ENCODE assay signal across 35 cellular contexts in the genomic region with DNA sequence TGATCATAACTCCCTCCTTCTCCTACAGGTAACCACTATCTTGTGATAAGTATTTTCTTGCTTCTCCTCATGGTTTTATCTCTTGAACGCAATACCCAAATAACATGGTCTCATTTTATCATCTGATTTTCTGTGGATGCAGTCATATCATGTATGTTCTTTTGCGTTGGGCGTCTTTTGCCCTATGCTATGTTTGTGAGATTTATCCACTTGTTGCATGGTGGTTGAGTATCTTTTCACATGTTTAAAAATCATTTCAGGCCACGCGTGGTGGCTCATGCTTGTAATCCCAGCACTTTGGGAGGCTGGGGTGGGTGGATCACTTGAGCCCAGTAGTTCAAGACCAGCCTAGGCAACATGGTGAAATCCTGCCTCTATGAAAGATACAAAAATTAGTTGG. TPM values are rescaled to one million over a fixed set of nuclear protein-coding genes. Genes with fewer than 3 reads are reported as not detected.
DNase-seq lines count a peak whose midpoint lies in the region; ATAC-seq and TF ChIP-seq lines count a peak whose summit lies in the region.
"Had no signal": no experiment of that assay in that cellular context is flagged by ENCODE, and none has a peak within 500 bp of the region (broad histone marks: within the 10 kb centered on the region; RNA-seq: fewer than 3 reads in every experiment).

No MANE protein-coding gene starts in this region.

- DNase-seq in RWPE1 (ENCODE audit: low spot score) (no peak), RWPE2 (ENCODE audit: low spot score) (no peak), epithelial cell of prostate (ENCODE audit: low read depth, low spot score) (no peak), G401 (ENCODE audit: low spot score) (no peak), GM13977 (ENCODE audit: low spot score) (no peak)
- DNase-seq in activated CD4-positive, alpha-beta T cell treated with anti-CD3 and anti-CD28 coated beads for 48 hours, result no peak
- no peak for DNase-seq in NK-92 treated with Interleukin-12 subunit alpha and Interleukin-12 subunit beta, amount 100 ng/mL, for 24 hours (lab: John Stamatoyannopoulos, UW)
- DNase-seq: 8988T; ACHN; AML-193; BE2C; C1 segment of cervical spinal cord; Calu3; CD4-positive, alpha-beta memory T cell; CD4-positive, alpha-beta T cell; CD4-positive, CD25-positive, alpha-beta regulatory T cell; CD8-positive, alpha-beta memory T cell; CD8-positive, alpha-beta T cell; COR-L47; DMS 273 treated with DMSO at 0.1 percent for 48 hours; DMS153; DMS53; DMS79; DMS79 treated with DMSO at 0.1 percent for 48 hours; DND-41 had no signal

- in situ Hi-C loops in G401 (cut with HindIII; ENCODE audit: low sequenced_read_pairs) (no loop called here), GM13977 (cut with MboI; ENCODE audit: low pct_unique_long_range_greater_than_20kb, low sequenced_read_pairs, unreplicated experiment) (no loop called here)

- no peaks in the 10 kb centered on the region for H3K4me1 ChIP-seq in HEK293 (ENCODE audit: control insufficient read depth, insufficient read depth, low read length)
- peaks cover 11% of the 10 kb centered on the region for H3K4me1 ChIP-seq in RWPE2 (ENCODE audit: insufficient read depth, poor library complexity, severe bottlenecking)
- H3K4me1 ChIP-seq: BE2C; BLaER1; BLaER1 treated with 17β-estradiol and CSF1 and Interleukin-3, amounts not matched to agents 10 nM and 100 nM; Caco-2 had no signal

- H3K9me3 ChIP-seq in HEK293 (ENCODE audit: control insufficient read depth, insufficient read depth, low read depth, low read length), result no peaks in the 10 kb centered on the region
- H3K9me3 ChIP-seq in RWPE2 (ENCODE audit: severe bottlenecking), result no peaks in the 10 kb centered on the region
- H3K9me3 ChIP-seq: A549, BE2C, BLaER1, Caco-2 had no signal

- CTCF ChIA-PET in HEK293 (lab: Yijun Ruan, JAX), result interaction anchor here (0.9 to 3.7 kb wide), 3 partner anchors 10 to 138 kb away, joined by 4 to 30 read pairs (median 4); no protein-coding TSS in a partner anchor
- CTCF ChIA-PET in RWPE1 (lab: Yijun Ruan, JAX), result interaction anchor here (0.7 kb wide), 2 partner anchors 72 to 983 kb away, joined by 3 to 4 read pairs; no protein-coding TSS in a partner anchor

- H3K36me3 ChIP-seq in HEK293 (ENCODE audit: control insufficient read depth in 2 of 2, insufficient read depth in 1 of 2, low read length in 2 of 2) (no peaks in the 10 kb centered on the region), RWPE2 (ENCODE audit: low read depth) (no peaks in the 10 kb centered on the region; the same call in none of the 2 replicates)
- H3K36me3 ChIP-seq: BE2C; BLaER1; BLaER1 treated with 17β-estradiol and CSF1 and Interleukin-3, amounts not matched to agents 10 nM and 100 nM had no signal

- H3K27me3 ChIP-seq in RWPE2 (ENCODE audit: insufficient read depth, poor library complexity, severe bottlenecking), result no peaks in the 10 kb centered on the region
- H3K27me3 ChIP-seq: BE2C; BLaER1; BLaER1 treated with 17β-estradiol and CSF1 and Interleukin-3, amounts not matched to agents 10 nM and 100 nM had no signal

- POLR2A ChIA-PET in HEK293 (lab: Yijun Ruan, JAX), result no interaction called here
- POLR2A ChIA-PET in RWPE1 (lab: Yijun Ruan, JAX; ENCODE audit: low non-redundant PET), result no interaction called here

- H3K4me3 ChIP-seq in HEK293 (ENCODE audit: low read depth, low read length) (no peak overlapping the region), RWPE2 (ENCODE audit: severe bottlenecking) (no peak overlapping the region)
- H3K4me3 ChIP-seq: A549; BLaER1; BLaER1 treated with 17β-estradiol and CSF1 and Interleukin-3, amounts not matched to agents 10 nM and 100 nM had no signal

- no peak for TF ChIP-seq CTCF in HEK293 (tag by site-specific recombination; IDR thresholded peaks at IDR 0.05)
- TF ChIP-seq CTCF in RWPE1 (conservative IDR thresholded peaks at IDR 0.05; ENCODE audit: low read depth), result no peak
- no peak for TF ChIP-seq CTCF in RWPE2 (IDR thresholded peaks at IDR 0.05; ENCODE audit: poor library complexity, severe bottlenecking)
- TF ChIP-seq CTCF in GM13977 (IDR thresholded peaks at IDR 0.05; ENCODE audit: extremely low read depth, insufficient read depth, missing control alignments), result no peak

- no peak for ATAC-seq in RWPE2 (ENCODE audit: low read depth)
- ATAC-seq: CD8-positive, alpha-beta T cell had no signal

- H3K27ac ChIP-seq in HEK293 (ENCODE audit: extremely low read depth, low read depth, low read length) (no peak overlapping the region), RWPE1 (peak overlapping the region; percentile 85), RWPE2 (ENCODE audit: poor library complexity, severe bottlenecking) (peak overlapping the region; percentile 47), epithelial cell of prostate (peak overlapping the region; percentile 59)
- H3K27ac ChIP-seq: 22Rv1; BLaER1; BLaER1 treated with 17β-estradiol and CSF1 and Interleukin-3, amounts not matched to agents 10 nM and 100 nM; C4-2B had no signal

TF ChIP-seq in HEK293, 187 proteins besides CTCF, POLR2A, EP300 and RAD21:
- TF ChIP-seq ZIC2 (tag by site-specific recombination; IDR thresholded peaks at IDR 0.05) (no peak), ZBTB20 (tag by site-specific recombination; IDR thresholded peaks at IDR 0.05) (no peak), ZNF19 (tag by site-specific recombination; IDR thresholded peaks at IDR 0.05; ENCODE audit: low read depth) (no peak), ZNF132 (tag by site-specific recombination; IDR thresholded peaks at IDR 0.05; ENCODE audit: borderline replicate concordance) (no peak), ZFP3 (tag by site-specific recombination; IDR thresholded peaks at IDR 0.05; ENCODE audit: low read depth) (no peak), ZBTB6 (tag by site-specific recombination; IDR thresholded peaks at IDR 0.05) (no peak), SCRT2 (tag by site-specific recombination; IDR thresholded peaks at IDR 0.05) (peak; percentile 79), ZBTB17 (tag by site-specific recombination; IDR thresholded peaks at IDR 0.05) (no peak), ZNF645 (tag by site-specific recombination; IDR thresholded peaks at IDR 0.05) (no peak), SCRT1 (tag by site-specific recombination; IDR thresholded peaks at IDR 0.05; ENCODE audit: borderline replicate concordance) (peak; percentile 53; the same call in 1 of the 2 replicates)

RNA-seq across cellular contexts. Expression of gene PADI3, which starts 15.6 kb away (rescaled TPM):
- total RNA-seq in G401 (2014; rRNA removed; shearing (Covaris generic)), result 0.31 and 0.41 TPM in 2 replicates
- total RNA-seq: B cell; Caco-2; CD4-positive, alpha-beta memory T cell; CD4-positive, alpha-beta T cell; CD4-positive, CD25-positive, alpha-beta regulatory T cell; CD8-positive, alpha-beta memory T cell; CD8-positive, alpha-beta T cell had no signal

RNA-seq across cellular contexts. Expression of gene PADI4, which starts 43.5 kb away (rescaled TPM):
- not detected in 2 replicates for total RNA-seq in G401 (2014; rRNA removed; shearing (Covaris generic))
- total RNA-seq: A673, Caco-2, Calu3, Daoy had no signal

RNA-seq across cellular contexts. Expression of gene PADI1, which starts 59.5 kb away (rescaled TPM):
- not detected in 2 replicates for total RNA-seq in G401 (2014; rRNA removed; shearing (Covaris generic))
- total RNA-seq: B cell; Caco-2; CD4-positive, alpha-beta memory T cell; CD4-positive, alpha-beta T cell; CD4-positive, CD25-positive, alpha-beta regulatory T cell; CD8-positive, alpha-beta memory T cell; CD8-positive, alpha-beta T cell had no signal
